ENCODE assay signal across 1 cellular context in genomic region chr12:120696599-120696998, GRCh38.
TF ChIP-seq lines count a peak whose summit lies in the region.

No MANE protein-coding gene starts in this region.

TF ChIP-seq in GM12878, 131 proteins besides CTCF, POLR2A, EP300 and RAD21:
- TF ChIP-seq FOS (IDR thresholded peaks at IDR 0.05; ENCODE audit: borderline replicate concordance, extremely low read depth, insufficient read length) (no peak), RELA (IDR thresholded peaks at IDR 0.05; ENCODE audit: borderline replicate concordance, partially characterized antibody) (no peak), IKZF1 (conservative IDR thresholded peaks at IDR 0.05) (0 out of 2 replicates have a peak, but pooled peaks have one; percentile 14), HDGF (IDR thresholded peaks at IDR 0.05) (no peak), SUPT20H (IDR thresholded peaks at IDR 0.05; ENCODE audit: borderline replicate concordance, control insufficient read depth, low read depth, low read length) (no peak)
